Comparison of ENCODE assay signal across 3 cellular contexts in the genomic region with DNA sequence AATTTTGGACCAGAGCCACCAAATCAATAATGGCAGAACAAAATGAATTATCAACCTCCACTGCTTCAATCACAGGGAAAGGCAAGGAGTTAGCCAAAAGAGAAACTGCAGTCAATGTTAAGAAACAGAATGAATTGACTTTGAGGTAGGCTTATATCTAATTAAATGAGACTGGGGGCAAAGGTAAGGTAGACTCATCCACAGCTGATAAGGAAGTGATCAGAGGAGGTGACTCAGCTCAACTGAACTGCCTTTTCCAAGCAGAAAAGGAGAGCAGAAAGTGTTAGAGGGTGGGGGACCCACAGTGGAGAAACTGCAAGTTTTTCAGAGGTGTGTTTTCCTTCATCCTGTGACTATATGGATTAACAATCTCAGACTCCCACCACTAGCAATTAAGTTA.
TF ChIP-seq lines count a peak whose summit lies in the region.

No MANE protein-coding gene starts in this region.

TF ChIP-seq in A549, 52 proteins besides CTCF, POLR2A, EP300 and RAD21 (continued from another document):
- no peak for TF ChIP-seq HDAC2 (IDR thresholded peaks at IDR 0.05)
- TF ChIP-seq CHD4 (IDR thresholded peaks at IDR 0.05; ENCODE audit: borderline replicate concordance) = no peak
- no peak for TF ChIP-seq KDM5A (IDR thresholded peaks at IDR 0.05)
- TF ChIP-seq NFE2L2 (conservative IDR thresholded peaks at IDR 0.05; ENCODE audit: low read length) = no peak
- TF ChIP-seq EHF (CRISPR knock-in tag; IDR thresholded peaks at IDR 0.05) = no peak
- TF ChIP-seq, protein P1, sequence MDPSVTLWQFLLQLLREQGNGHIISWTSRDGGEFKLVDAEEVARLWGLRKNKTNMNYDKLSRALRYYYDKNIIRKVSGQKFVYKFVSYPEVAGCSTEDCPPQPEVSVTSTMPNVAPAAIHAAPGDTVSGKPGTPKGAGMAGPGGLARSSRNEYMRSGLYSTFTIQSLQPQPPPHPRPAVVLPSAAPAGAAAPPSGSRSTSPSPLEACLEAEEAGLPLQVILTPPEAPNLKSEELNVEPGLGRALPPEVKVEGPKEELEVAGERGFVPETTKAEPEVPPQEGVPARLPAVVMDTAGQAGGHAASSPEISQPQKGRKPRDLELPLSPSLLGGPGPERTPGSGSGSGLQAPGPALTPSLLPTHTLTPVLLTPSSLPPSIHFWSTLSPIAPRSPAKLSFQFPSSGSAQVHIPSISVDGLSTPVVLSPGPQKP (IDR thresholded peaks at IDR 0.05; ENCODE audit: low read depth, low read length) = no peak
- no peak for TF ChIP-seq FOSL2 (IDR thresholded peaks at IDR 0.05)
- TF ChIP-seq FOSL2 (CRISPR knock-in tag; IDR thresholded peaks at IDR 0.05) = no peak
- no peak for TF ChIP-seq MYC (IDR thresholded peaks at IDR 0.05; ENCODE audit: borderline replicate concordance, low read length)

TF ChIP-seq in IMR-90, 13 proteins besides CTCF, POLR2A, EP300 and RAD21:
- TF ChIP-seq, protein P1 (IDR thresholded peaks at IDR 0.05; ENCODE audit: borderline replicate concordance, low read depth, low read length) = no peak
- no peak for TF ChIP-seq RCOR1 (IDR thresholded peaks at IDR 0.05; ENCODE audit: insufficient replicate concordance, low read length)

TF ChIP-seq in GM23338, 12 proteins besides CTCF, POLR2A, EP300 and RAD21 (continued from another document):
- TF ChIP-seq JUNB (IDR thresholded peaks at IDR 0.05; ENCODE audit: unreplicated experiment) = no peak
- TF ChIP-seq, protein P2, sequence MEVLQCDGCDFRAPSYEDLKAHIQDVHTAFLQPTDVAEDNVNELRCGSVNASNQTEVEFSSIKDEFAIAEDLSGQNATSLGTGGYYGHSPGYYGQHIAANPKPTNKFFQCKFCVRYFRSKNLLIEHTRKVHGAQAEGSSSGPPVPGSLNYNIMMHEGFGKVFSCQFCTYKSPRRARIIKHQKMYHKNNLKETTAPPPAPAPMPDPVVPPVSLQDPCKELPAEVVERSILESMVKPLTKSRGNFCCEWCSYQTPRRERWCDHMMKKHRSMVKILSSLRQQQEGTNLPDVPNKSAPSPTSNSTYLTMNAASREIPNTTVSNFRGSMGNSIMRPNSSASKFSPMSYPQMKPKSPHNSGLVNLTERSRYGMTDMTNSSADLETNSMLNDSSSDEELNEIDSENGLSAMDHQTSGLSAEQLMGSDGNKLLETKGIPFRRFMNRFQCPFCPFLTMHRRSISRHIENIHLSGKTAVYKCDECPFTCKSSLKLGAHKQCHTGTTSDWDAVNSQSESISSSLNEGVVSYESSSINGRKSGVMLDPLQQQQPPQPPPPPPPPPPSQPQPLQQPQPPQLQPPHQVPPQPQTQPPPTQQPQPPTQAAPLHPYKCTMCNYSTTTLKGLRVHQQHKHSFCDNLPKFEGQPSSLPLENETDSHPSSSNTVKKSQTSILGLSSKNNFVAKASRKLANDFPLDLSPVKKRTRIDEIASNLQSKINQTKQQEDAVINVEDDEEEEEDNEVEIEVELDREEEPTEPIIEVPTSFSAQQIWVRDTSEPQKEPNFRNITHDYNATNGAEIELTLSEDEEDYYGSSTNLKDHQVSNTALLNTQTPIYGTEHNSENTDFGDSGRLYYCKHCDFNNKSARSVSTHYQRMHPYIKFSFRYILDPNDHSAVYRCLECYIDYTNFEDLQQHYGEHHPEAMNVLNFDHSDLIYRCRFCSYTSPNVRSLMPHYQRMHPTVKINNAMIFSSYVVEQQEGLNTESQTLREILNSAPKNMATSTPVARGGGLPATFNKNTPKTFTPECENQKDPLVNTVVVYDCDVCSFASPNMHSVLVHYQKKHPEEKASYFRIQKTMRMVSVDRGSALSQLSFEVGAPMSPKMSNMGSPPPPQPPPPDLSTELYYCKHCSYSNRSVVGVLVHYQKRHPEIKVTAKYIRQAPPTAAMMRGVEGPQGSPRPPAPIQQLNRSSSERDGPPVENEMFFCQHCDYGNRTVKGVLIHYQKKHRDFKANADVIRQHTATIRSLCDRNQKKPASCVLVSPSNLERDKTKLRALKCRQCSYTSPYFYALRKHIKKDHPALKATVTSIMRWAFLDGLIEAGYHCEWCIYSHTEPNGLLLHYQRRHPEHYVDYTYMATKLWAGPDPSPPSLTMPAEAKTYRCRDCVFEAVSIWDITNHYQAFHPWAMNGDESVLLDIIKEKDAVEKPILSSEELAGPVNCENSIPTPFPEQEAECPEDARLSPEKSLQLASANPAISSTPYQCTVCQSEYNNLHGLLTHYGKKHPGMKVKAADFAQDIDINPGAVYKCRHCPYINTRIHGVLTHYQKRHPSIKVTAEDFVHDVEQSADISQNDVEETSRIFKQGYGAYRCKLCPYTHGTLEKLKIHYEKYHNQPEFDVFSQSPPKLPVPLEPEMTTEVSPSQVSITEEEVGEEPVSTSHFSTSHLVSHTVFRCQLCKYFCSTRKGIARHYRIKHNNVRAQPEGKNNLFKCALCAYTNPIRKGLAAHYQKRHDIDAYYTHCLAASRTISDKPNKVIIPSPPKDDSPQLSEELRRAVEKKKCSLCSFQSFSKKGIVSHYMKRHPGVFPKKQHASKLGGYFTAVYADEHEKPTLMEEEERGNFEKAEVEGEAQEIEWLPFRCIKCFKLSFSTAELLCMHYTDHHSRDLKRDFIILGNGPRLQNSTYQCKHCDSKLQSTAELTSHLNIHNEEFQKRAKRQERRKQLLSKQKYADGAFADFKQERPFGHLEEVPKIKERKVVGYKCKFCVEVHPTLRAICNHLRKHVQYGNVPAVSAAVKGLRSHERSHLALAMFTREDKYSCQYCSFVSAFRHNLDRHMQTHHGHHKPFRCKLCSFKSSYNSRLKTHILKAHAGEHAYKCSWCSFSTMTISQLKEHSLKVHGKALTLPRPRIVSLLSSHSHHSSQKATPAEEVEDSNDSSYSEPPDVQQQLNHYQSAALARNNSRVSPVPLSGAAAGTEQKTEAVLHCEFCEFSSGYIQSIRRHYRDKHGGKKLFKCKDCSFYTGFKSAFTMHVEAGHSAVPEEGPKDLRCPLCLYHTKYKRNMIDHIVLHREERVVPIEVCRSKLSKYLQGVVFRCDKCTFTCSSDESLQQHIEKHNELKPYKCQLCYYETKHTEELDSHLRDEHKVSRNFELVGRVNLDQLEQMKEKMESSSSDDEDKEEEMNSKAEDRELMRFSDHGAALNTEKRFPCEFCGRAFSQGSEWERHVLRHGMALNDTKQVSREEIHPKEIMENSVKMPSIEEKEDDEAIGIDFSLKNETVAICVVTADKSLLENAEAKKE (CRISPR knock-in tag; IDR thresholded peaks at IDR 0.05) = no peak
- TF ChIP-seq, protein P3, sequence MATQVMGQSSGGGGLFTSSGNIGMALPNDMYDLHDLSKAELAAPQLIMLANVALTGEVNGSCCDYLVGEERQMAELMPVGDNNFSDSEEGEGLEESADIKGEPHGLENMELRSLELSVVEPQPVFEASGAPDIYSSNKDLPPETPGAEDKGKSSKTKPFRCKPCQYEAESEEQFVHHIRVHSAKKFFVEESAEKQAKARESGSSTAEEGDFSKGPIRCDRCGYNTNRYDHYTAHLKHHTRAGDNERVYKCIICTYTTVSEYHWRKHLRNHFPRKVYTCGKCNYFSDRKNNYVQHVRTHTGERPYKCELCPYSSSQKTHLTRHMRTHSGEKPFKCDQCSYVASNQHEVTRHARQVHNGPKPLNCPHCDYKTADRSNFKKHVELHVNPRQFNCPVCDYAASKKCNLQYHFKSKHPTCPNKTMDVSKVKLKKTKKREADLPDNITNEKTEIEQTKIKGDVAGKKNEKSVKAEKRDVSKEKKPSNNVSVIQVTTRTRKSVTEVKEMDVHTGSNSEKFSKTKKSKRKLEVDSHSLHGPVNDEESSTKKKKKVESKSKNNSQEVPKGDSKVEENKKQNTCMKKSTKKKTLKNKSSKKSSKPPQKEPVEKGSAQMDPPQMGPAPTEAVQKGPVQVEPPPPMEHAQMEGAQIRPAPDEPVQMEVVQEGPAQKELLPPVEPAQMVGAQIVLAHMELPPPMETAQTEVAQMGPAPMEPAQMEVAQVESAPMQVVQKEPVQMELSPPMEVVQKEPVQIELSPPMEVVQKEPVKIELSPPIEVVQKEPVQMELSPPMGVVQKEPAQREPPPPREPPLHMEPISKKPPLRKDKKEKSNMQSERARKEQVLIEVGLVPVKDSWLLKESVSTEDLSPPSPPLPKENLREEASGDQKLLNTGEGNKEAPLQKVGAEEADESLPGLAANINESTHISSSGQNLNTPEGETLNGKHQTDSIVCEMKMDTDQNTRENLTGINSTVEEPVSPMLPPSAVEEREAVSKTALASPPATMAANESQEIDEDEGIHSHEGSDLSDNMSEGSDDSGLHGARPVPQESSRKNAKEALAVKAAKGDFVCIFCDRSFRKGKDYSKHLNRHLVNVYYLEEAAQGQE (IDR thresholded peaks at IDR 0.05; ENCODE audit: unreplicated experiment) = no peak
- TF ChIP-seq NANOG (IDR thresholded peaks at IDR 0.05; ENCODE audit: borderline replicate concordance) = no peak
- no peak for TF ChIP-seq CREB1 (CRISPR knock-in tag; IDR thresholded peaks at IDR 0.05; ENCODE audit: low read depth)
- no peak for TF ChIP-seq ZNF331 (CRISPR knock-in tag; IDR thresholded peaks at IDR 0.05; ENCODE audit: low read depth)
- no peak for TF ChIP-seq STAT1 (IDR thresholded peaks at IDR 0.05; ENCODE audit: unreplicated experiment)
- TF ChIP-seq, protein P4, sequence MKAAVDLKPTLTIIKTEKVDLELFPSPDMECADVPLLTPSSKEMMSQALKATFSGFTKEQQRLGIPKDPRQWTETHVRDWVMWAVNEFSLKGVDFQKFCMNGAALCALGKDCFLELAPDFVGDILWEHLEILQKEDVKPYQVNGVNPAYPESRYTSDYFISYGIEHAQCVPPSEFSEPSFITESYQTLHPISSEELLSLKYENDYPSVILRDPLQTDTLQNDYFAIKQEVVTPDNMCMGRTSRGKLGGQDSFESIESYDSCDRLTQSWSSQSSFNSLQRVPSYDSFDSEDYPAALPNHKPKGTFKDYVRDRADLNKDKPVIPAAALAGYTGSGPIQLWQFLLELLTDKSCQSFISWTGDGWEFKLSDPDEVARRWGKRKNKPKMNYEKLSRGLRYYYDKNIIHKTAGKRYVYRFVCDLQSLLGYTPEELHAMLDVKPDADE (IDR thresholded peaks at IDR 0.05) = no peak
- TF ChIP-seq EZH2 (IDR thresholded peaks at IDR 0.05; ENCODE audit: low read depth, unreplicated experiment) = no peak
